ENCODE assay signal across 1 cellular context in the genomic region with DNA sequence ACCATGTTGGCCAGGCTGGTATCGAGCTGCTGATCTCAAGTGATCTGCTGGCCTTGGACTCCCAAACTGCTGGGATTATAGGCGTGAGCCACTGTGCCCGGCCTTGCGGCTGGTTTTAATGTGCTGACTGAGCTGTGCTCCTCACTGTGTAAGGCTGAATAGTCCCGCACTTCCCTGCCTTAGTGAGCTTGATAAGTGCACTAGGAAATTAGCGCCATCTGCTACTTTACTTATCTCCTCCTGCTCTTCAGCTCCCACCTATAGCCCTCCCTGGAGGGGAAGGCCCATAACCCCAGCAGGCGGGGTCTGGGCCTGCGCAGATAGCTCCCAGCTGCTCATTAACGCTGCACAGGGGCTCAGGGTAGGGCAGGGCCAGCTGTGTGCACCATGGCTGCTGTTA.
TF ChIP-seq lines count a peak whose summit lies in the region.

No MANE protein-coding gene starts in this region.

TF ChIP-seq in GM23338, 12 proteins besides CTCF, POLR2A, EP300 and RAD21 (continued from another document):
- TF ChIP-seq, protein P1, sequence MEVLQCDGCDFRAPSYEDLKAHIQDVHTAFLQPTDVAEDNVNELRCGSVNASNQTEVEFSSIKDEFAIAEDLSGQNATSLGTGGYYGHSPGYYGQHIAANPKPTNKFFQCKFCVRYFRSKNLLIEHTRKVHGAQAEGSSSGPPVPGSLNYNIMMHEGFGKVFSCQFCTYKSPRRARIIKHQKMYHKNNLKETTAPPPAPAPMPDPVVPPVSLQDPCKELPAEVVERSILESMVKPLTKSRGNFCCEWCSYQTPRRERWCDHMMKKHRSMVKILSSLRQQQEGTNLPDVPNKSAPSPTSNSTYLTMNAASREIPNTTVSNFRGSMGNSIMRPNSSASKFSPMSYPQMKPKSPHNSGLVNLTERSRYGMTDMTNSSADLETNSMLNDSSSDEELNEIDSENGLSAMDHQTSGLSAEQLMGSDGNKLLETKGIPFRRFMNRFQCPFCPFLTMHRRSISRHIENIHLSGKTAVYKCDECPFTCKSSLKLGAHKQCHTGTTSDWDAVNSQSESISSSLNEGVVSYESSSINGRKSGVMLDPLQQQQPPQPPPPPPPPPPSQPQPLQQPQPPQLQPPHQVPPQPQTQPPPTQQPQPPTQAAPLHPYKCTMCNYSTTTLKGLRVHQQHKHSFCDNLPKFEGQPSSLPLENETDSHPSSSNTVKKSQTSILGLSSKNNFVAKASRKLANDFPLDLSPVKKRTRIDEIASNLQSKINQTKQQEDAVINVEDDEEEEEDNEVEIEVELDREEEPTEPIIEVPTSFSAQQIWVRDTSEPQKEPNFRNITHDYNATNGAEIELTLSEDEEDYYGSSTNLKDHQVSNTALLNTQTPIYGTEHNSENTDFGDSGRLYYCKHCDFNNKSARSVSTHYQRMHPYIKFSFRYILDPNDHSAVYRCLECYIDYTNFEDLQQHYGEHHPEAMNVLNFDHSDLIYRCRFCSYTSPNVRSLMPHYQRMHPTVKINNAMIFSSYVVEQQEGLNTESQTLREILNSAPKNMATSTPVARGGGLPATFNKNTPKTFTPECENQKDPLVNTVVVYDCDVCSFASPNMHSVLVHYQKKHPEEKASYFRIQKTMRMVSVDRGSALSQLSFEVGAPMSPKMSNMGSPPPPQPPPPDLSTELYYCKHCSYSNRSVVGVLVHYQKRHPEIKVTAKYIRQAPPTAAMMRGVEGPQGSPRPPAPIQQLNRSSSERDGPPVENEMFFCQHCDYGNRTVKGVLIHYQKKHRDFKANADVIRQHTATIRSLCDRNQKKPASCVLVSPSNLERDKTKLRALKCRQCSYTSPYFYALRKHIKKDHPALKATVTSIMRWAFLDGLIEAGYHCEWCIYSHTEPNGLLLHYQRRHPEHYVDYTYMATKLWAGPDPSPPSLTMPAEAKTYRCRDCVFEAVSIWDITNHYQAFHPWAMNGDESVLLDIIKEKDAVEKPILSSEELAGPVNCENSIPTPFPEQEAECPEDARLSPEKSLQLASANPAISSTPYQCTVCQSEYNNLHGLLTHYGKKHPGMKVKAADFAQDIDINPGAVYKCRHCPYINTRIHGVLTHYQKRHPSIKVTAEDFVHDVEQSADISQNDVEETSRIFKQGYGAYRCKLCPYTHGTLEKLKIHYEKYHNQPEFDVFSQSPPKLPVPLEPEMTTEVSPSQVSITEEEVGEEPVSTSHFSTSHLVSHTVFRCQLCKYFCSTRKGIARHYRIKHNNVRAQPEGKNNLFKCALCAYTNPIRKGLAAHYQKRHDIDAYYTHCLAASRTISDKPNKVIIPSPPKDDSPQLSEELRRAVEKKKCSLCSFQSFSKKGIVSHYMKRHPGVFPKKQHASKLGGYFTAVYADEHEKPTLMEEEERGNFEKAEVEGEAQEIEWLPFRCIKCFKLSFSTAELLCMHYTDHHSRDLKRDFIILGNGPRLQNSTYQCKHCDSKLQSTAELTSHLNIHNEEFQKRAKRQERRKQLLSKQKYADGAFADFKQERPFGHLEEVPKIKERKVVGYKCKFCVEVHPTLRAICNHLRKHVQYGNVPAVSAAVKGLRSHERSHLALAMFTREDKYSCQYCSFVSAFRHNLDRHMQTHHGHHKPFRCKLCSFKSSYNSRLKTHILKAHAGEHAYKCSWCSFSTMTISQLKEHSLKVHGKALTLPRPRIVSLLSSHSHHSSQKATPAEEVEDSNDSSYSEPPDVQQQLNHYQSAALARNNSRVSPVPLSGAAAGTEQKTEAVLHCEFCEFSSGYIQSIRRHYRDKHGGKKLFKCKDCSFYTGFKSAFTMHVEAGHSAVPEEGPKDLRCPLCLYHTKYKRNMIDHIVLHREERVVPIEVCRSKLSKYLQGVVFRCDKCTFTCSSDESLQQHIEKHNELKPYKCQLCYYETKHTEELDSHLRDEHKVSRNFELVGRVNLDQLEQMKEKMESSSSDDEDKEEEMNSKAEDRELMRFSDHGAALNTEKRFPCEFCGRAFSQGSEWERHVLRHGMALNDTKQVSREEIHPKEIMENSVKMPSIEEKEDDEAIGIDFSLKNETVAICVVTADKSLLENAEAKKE (CRISPR knock-in tag; IDR thresholded peaks at IDR 0.05) = no peak
- TF ChIP-seq STAT1 (IDR thresholded peaks at IDR 0.05; ENCODE audit: unreplicated experiment) (no peak), NANOG (IDR thresholded peaks at IDR 0.05; ENCODE audit: borderline replicate concordance) (no peak), ZNF331 (CRISPR knock-in tag; IDR thresholded peaks at IDR 0.05; ENCODE audit: low read depth) (no peak)
